20 cellular contexts compared by ENCODE assay signal in genomic region chrX:15150578-15150977, GRCh38.
"Had no signal": no experiment of that assay in that cellular context is flagged by ENCODE, and none has a peak within 500 bp of the region (broad histone marks: within the 10 kb centered on the region; RNA-seq: fewer than 3 reads in every experiment).

No MANE protein-coding gene starts in this region.

- ATAC-seq: left ventricle myocardium superior, pancreas, psoas muscle, right cardiac atrium had no signal

- H3K36me3 ChIP-seq: esophagus muscularis mucosa, neutrophil, pancreas, tibial artery had no signal

- H3K9me3 ChIP-seq: esophagus muscularis mucosa, neutrophil, pancreas, psoas muscle, tibial artery had no signal

- H3K27ac ChIP-seq: dorsolateral prefrontal cortex, esophagus muscularis mucosa, neutrophil, pancreas, psoas muscle, tibial artery had no signal

- DNase-seq: activated CD4-positive, alpha-beta T cell treated with anti-CD3 and anti-CD28 coated beads for 4 hours; activated CD4-positive, alpha-beta T cell treated with anti-CD3 and anti-CD28 coated beads, Interleukin-2, amount 50 U/mL, for 48 hours; activated CD4-positive, CD25-positive, alpha-beta regulatory T cell; activated naive CD4-positive, alpha-beta T cell treated with Interleukin-2 at 50 U/mL for 16 hours; activated naive CD8-positive, alpha-beta T cell treated with anti-CD3 and anti-CD28 coated beads for 36 hours; activated T-cell treated with anti-CD3 and anti-CD28 coated beads, Interleukin-2, amount 50 U/mL, for 48 hours; dorsolateral prefrontal cortex; hypothalamus; left ventricle myocardium superior; mammary epithelial cell; pancreas; psoas muscle; right cardiac atrium; stimulated activated CD4-positive, alpha-beta T cell treated with anti-CD3 and anti-CD28 coated beads, Interleukin-4, amount 100 ng/mL, for 4 hours; stimulated activated naive CD8-positive, alpha-beta T cell treated with anti-CD3 and anti-CD28 coated beads, Interleukin-15, amount 100 ng/mL, for 72 hours; T1000; tibial artery had no signal

- H3K27me3 ChIP-seq: esophagus muscularis mucosa, neutrophil, tibial artery had no signal

- FAIRE-seq: frontal cortex had no signal

- H3K4me3 ChIP-seq: dorsolateral prefrontal cortex, esophagus muscularis mucosa, pancreas, psoas muscle, tibial artery had no signal

- H3K4me1 ChIP-seq: esophagus muscularis mucosa, pancreas, psoas muscle, tibial artery had no signal
